27 cellular contexts compared by ENCODE assay signal in the genomic region with DNA sequence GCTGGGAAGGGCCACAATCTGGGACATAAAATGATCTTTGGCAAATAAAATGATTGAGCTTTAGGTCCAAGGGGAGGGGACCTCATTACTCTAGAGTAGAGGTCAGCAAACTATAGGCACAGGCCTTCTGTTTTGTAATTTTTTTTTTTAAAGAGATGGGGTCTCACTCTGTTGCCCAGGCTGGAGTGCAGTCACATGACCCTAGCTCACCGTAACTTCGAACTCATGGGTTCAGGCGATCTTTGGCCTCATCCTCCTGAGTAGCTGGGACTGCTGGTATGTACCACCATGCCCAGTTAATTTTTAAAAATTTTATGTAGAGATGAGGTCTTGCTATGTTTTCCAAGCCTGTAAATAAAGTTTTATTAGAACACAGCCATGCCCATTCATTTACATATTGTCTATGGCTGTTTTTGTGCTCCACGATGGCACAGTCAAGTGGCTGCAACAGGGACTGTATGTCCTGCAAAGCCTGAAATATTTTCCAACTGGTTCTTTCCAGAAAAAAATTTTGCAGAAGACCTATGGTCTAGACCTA.
"Had no signal": no experiment of that assay in that cellular context is flagged by ENCODE, and none has a peak within 500 bp of the region (broad histone marks: within the 10 kb centered on the region; RNA-seq: fewer than 3 reads in every experiment).

No MANE protein-coding gene starts in this region.

- H3K27ac ChIP-seq: ascending aorta, body of pancreas, SJSA1 had no signal

- DNase-seq: activated CD4-positive, alpha-beta T cell treated with anti-CD3 and anti-CD28 coated beads for 1 hour; activated CD4-positive, alpha-beta T cell treated with anti-CD3 and anti-CD28 coated beads, Interleukin-2, amount 10 ng/mL, durations not matched to agents 24 days and 14 days; activated CD4-positive, alpha-beta T cell treated with anti-CD3 and anti-CD28 coated beads, Interleukin-2, amount 50 U/mL, for 48 hours; activated CD8-positive, alpha-beta memory T cell treated with anti-CD3 and anti-CD28 coated beads, Interleukin-2, amount 10 ng/mL, durations not matched to agents 7 days and 5 days; activated effector memory CD4-positive, alpha-beta T cell treated with anti-CD3 and anti-CD28 coated beads, Interleukin-2, amount 50 U/mL, for 16 hours; activated naive CD4-positive, alpha-beta T cell treated with Interleukin-2 at 50 U/mL for 16 hours; activated naive CD8-positive, alpha-beta T cell treated with anti-CD3 and anti-CD28 coated beads, Interleukin-2, amount 50 U/mL, for 24 hours; activated T-cell treated with anti-CD3 and anti-CD28 coated beads, Interleukin-2, amount 50 U/mL, for 4 hours; amniotic stem cell; body of pancreas; central memory CD4-positive, alpha-beta T cell; KG1; MV-4-11; NCI-H1092 treated with DMSO at 0.1 percent for 48 hours; NCI-H1436; NCI-H1694 treated with DMSO at 0.1 percent for 48 hours; NCI-H2029 treated with DMSO at 0.1 percent for 48 hours; NCI-H510A treated with DMSO at 0.1 percent for 48 hours; SHP77; SW 1271 had no signal

- H3K4me1 Mint-ChIP-seq: activated CD4-positive, alpha-beta T cell treated with anti-CD3 and anti-CD28 coated beads, Interleukin-2, amount 10 ng/mL, durations not matched to agents 24 days and 14 days; WTC11 had no signal

- H3K27me3 Mint-ChIP-seq: activated CD4-positive, alpha-beta T cell treated with anti-CD3 and anti-CD28 coated beads, Interleukin-2, amount 10 ng/mL, durations not matched to agents 24 days and 14 days; activated CD8-positive, alpha-beta memory T cell treated with anti-CD3 and anti-CD28 coated beads, Interleukin-2, amount 10 ng/mL, durations not matched to agents 7 days and 5 days; activated naive CD8-positive, alpha-beta T cell treated with anti-CD3 and anti-CD28 coated beads, Interleukin-2, amount 50 U/mL, for 24 hours had no signal

- ATAC-seq: activated CD8-positive, alpha-beta memory T cell treated with anti-CD3 and anti-CD28 coated beads, Interleukin-2, amount 10 ng/mL, durations not matched to agents 7 days and 5 days; activated naive CD4-positive, alpha-beta T cell treated with anti-CD3 and anti-CD28 coated beads, Interleukin-2, amount 50 U/mL, for 72 hours; activated naive CD8-positive, alpha-beta T cell treated with anti-CD3 and anti-CD28 coated beads, Interleukin-2, amount 50 U/mL, for 24 hours; activated T-cell treated with anti-CD3 and anti-CD28 coated beads, Interleukin-2, amount 50 U/mL, for 4 hours; body of pancreas; SK-N-SH treated with all-trans-retinoic acid at 6 μM for 48 hours; WTC11 had no signal

- H3K4me3 ChIP-seq: ascending aorta, body of pancreas, SJSA1 had no signal

- H3K27ac Mint-ChIP-seq: activated CD4-positive, alpha-beta T cell treated with anti-CD3 and anti-CD28 coated beads, Interleukin-2, amount 10 ng/mL, durations not matched to agents 24 days and 14 days; activated CD8-positive, alpha-beta memory T cell treated with anti-CD3 and anti-CD28 coated beads, Interleukin-2, amount 10 ng/mL, durations not matched to agents 7 days and 5 days; activated naive CD8-positive, alpha-beta T cell treated with anti-CD3 and anti-CD28 coated beads, Interleukin-2, amount 50 U/mL, for 24 hours; WTC11 had no signal

- H3K4me1 ChIP-seq: ascending aorta, SJSA1 had no signal

- H3K9me3 ChIP-seq: ascending aorta, body of pancreas, SJSA1 had no signal

- FAIRE-seq: bronchial epithelial cell, RCC 7860 had no signal

- H3K27me3 ChIP-seq: ascending aorta, body of pancreas, SJSA1 had no signal

- H3K4me3 Mint-ChIP-seq: activated CD4-positive, alpha-beta T cell treated with anti-CD3 and anti-CD28 coated beads, Interleukin-2, amount 10 ng/mL, durations not matched to agents 24 days and 14 days; activated CD8-positive, alpha-beta memory T cell treated with anti-CD3 and anti-CD28 coated beads, Interleukin-2, amount 10 ng/mL, durations not matched to agents 7 days and 5 days; activated naive CD8-positive, alpha-beta T cell treated with anti-CD3 and anti-CD28 coated beads, Interleukin-2, amount 50 U/mL, for 24 hours; activated T-cell treated with anti-CD3 and anti-CD28 coated beads, Interleukin-2, amount 50 U/mL, for 4 hours; WTC11 had no signal

- H3K9me3 Mint-ChIP-seq: activated CD4-positive, alpha-beta T cell treated with anti-CD3 and anti-CD28 coated beads, Interleukin-2, amount 10 ng/mL, durations not matched to agents 24 days and 14 days; activated naive CD4-positive, alpha-beta T cell treated with anti-CD3 and anti-CD28 coated beads, Interleukin-2, amount 50 U/mL, for 72 hours; activated naive CD8-positive, alpha-beta T cell treated with anti-CD3 and anti-CD28 coated beads, Interleukin-2, amount 50 U/mL, for 24 hours; activated T-cell treated with anti-CD3 and anti-CD28 coated beads, Interleukin-2, amount 50 U/mL, for 4 hours; WTC11 had no signal
